8 cellular contexts compared by ENCODE assay signal in genomic region chr9:89311346-89312153, GRCh38. TPM values are rescaled to one million over a fixed set of nuclear protein-coding genes. Genes with fewer than 3 reads are reported as not detected.
DNase-seq lines count a peak whose midpoint lies in the region; ATAC-seq, FAIRE-seq and TF ChIP-seq lines count a peak whose summit lies in the region.

No MANE protein-coding gene starts in this region.

- H3K4me1 ChIP-seq in osteoblast (ENCODE audit: insufficient read depth, low read length), result peaks cover 33% of the 10 kb centered on the region

- H3K79me2 ChIP-seq in osteoblast (ENCODE audit: insufficient read depth, low read length), result peaks cover 60% of the 10 kb centered on the region

- H4K20me1 ChIP-seq in osteoblast (ENCODE audit: insufficient read depth, low read length), result peaks cover 4% of the 10 kb centered on the region

- peak; percentile 24 for ATAC-seq in HG02642 (IDR thresholded peaks at IDR 0.05; ENCODE audit: poor library complexity, unreplicated experiment)

- H3K9me3 ChIP-seq in osteoblast (ENCODE audit: low read depth, low read length), result no peaks in the 10 kb centered on the region

- H3K27me3 ChIP-seq in osteoblast (ENCODE audit: insufficient read depth, low read length), result no peaks in the 10 kb centered on the region

- DNase-seq in D341Med (ENCODE audit: low spot score) (peak; percentile 53), T-helper 9 cell (peak; percentile 6), fibroblast of pulmonary artery (ENCODE audit: low read depth) (no peak), osteoblast (ENCODE audit: insufficient read length, low spot score, missing footprints) (no peak), urothelium cell line (ENCODE audit: low spot score) (no peak), NCI-H1694 treated with DMSO at 0.1 percent for 48 hours (lab: John Stamatoyannopoulos, UW) (no peak), NCI-H187 treated with DMSO at 0.1 percent for 48 hours (lab: John Stamatoyannopoulos, UW) (no peak)

- H3K27ac ChIP-seq in osteoblast (ENCODE audit: low read depth, low read length), result peak overlapping the region; percentile 88

- no peak for FAIRE-seq in urothelium cell line (lab: Jason Lieb, UNC)

- peaks cover 9% of the 10 kb centered on the region for H3K36me3 ChIP-seq in osteoblast (ENCODE audit: insufficient read depth, low read length)

- TF ChIP-seq CTCF in fibroblast of pulmonary artery (IDR thresholded peaks at IDR 0.05; ENCODE audit: low read length, missing control alignments) (no peak), osteoblast (IDR thresholded peaks at IDR 0.05; ENCODE audit: extremely low read depth, low read depth, low read length) (no peak)

- peak overlapping the region; percentile 77 for H3K4me3 ChIP-seq in fibroblast of pulmonary artery (replicated peaks; ENCODE audit: low read depth, low read length)
- H3K4me3 ChIP-seq in osteoblast (ENCODE audit: insufficient read depth, low read length), result peak overlapping the region; percentile 81

- H2AFZ ChIP-seq in osteoblast (ENCODE audit: low read length), result peak overlapping the region; percentile 92

- H3K4me2 ChIP-seq in osteoblast (ENCODE audit: insufficient read depth, low read length), result peak overlapping the region; percentile 92

RNA-seq across cellular contexts. Expression of gene CKS2, which starts 0.6 kb away (rescaled TPM):
- 17.0 and 18.6 TPM in 2 replicates for total RNA-seq in osteoblast

RNA-seq across cellular contexts. Expression of gene SECISBP2, which starts 6.8 kb away (rescaled TPM):
- 30.6 and 30.8 TPM in 2 replicates for total RNA-seq in osteoblast

Comparison
In these comparisons a context has a peak if more than half of its experiments do, and no peak if none do; other contexts are left out.
1. DNase-seq: peak in D341Med (single experiment) and T-helper 9 cell (single experiment); none in fibroblast of pulmonary artery (single experiment), osteoblast (single experiment), urothelium cell line (single experiment), NCI-H1694 treated with DMSO at 0.1 percent for 48 hours (single experiment) and NCI-H187 treated with DMSO at 0.1 percent for 48 hours (single experiment).